In the genomic region with DNA sequence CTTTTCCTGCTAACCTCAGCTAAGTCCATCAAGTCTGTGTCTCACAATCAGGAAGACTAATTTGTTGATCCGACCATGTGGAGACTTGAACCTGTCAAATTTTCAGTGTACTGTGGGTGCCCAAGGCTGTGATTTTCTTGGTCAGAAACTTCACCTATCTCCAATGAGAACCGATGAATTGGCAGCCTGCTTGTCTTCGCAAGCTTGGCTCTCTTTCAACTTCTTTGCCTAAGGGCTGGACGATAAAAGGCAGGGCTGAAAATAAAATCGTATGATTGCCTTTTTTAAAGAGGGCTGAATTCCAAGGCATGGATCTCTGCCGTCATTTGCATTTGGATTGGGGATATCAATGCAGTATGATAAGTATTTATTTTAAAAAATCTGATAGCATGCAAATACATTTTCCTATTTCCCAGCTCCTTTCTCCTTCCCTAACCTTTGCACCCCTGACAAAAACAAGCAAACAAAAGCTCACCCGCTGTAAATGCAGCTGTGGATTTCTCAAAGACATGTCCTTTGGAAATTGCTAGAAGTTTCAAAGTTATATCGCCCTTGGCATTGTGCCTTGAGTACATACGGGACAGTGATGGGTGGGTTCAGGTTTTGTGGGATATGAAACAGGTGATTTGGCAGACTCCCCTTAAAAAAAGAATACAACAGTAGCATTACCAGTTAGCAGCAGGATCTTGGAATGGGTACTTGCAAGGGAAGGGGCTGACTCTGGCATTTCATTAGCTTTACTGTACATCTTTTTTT, we compare ENCODE assay signal across 28 cellular contexts.
"Had no signal": no experiment of that assay in that cellular context is flagged by ENCODE, and none has a peak within 500 bp of the region (broad histone marks: within the 10 kb centered on the region; RNA-seq: fewer than 3 reads in every experiment).

No MANE protein-coding gene starts in this region.

- H3K27me3 ChIP-seq: colonic mucosa, esophagus squamous epithelium, foreskin keratinocyte, gastrocnemius medialis had no signal

- H3K27ac ChIP-seq: colonic mucosa, coronary artery, dorsolateral prefrontal cortex, epithelial cell of prostate, esophagus muscularis mucosa, esophagus squamous epithelium, foreskin keratinocyte, gastrocnemius medialis, gastroesophageal sphincter, heart left ventricle, heart right ventricle had no signal

- ATAC-seq: effector memory CD8-positive, alpha-beta T cell; esophagus mucosa; foreskin keratinocyte; gastrocnemius medialis; gastroesophageal sphincter; heart left ventricle; heart right ventricle had no signal

- H3K36me3 ChIP-seq: colonic mucosa, esophagus muscularis mucosa, esophagus squamous epithelium, gastrocnemius medialis, gastroesophageal sphincter, heart left ventricle, heart right ventricle had no signal

- H3K4me3 ChIP-seq: colonic mucosa, coronary artery, dorsolateral prefrontal cortex, esophagus muscularis mucosa, esophagus squamous epithelium, gastrocnemius medialis, gastroesophageal sphincter, heart left ventricle, heart right ventricle had no signal

- H3K4me1 ChIP-seq: colonic mucosa, esophagus muscularis mucosa, esophagus squamous epithelium, foreskin keratinocyte, gastrocnemius medialis, gastroesophageal sphincter, heart left ventricle, heart right ventricle had no signal

- DNase-seq: colonic mucosa; cortex of kidney; dermis blood vessel endothelial cell; dorsolateral prefrontal cortex; effector CD4-positive, alpha-beta T cell; effector CD8-positive, alpha-beta T cell; effector memory CD4-positive, alpha-beta T cell; effector memory CD8-positive, alpha-beta T cell; endodermal cell; erythroblast; esophagus squamous epithelium; foreskin fibroblast; foreskin keratinocyte; foreskin melanocyte; gastrocnemius medialis; glutamatergic neuron; head of caudate nucleus; heart left ventricle; heart right ventricle had no signal

- FAIRE-seq: colon, endometrium, endothelial cell of umbilical vein, frontal cortex had no signal

- H3K9me3 ChIP-seq: colonic mucosa had no signal
